16 cellular contexts compared by ENCODE assay signal in the genomic region with DNA sequence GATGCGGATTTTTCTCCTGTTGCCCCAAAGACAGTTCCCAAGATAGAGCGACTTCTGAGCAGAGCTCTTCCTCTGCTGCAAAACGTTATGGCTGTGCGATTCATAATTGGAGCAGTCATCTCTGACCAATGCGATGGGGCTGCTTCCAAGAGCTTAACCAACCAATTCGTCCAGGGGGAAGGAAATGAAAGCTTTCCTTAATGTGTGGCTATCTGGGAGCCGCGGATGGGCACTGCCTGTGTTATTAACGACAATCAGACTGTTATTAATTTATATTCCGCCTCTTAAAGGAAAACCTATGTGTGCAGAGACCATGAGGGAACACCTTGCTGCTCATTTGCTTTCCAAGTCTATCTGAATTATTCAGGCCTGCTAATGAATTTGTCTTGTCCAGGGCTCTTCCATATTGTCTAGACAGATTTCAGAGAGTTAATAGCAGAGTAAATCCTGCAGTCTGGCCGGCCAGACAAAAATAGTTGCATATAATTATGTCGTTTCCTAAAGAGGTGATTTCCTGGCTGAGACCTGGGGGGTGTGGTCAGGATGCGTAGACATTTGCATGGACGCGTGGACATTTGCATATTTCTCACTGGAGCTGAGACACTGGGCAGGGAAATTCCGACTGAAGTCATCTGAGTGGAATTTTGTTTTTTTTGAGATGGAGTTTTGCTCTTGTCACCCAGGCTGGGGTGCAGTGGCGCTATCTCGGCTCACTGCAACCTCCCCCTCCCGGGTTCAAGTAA.
DNase-seq lines count a peak whose midpoint lies in the region; ATAC-seq and TF ChIP-seq lines count a peak whose summit lies in the region.
"Had no signal": no experiment of that assay in that cellular context is flagged by ENCODE, and none has a peak within 500 bp of the region (broad histone marks: within the 10 kb centered on the region; RNA-seq: fewer than 3 reads in every experiment).

No MANE protein-coding gene starts in this region.

- H3K36me3 Mint-ChIP-seq in CD14-positive monocyte, result no peaks in the 10 kb centered on the region
- H3K36me3 Mint-ChIP-seq: T-cell had no signal

- H3K36me3 ChIP-seq in osteoblast (ENCODE audit: insufficient read depth, low read length), result no peaks in the 10 kb centered on the region
- H3K36me3 ChIP-seq: BLaER1 treated with 17β-estradiol and CSF1 and Interleukin-3, amounts not matched to agents 10 nM and 100 nM; HAP-1; SJCRH30 had no signal

- H3K4me2 ChIP-seq in osteoblast (ENCODE audit: insufficient read depth, low read length), result no peak overlapping the region
- H3K4me2 ChIP-seq: BLaER1 treated with 17β-estradiol and CSF1 and Interleukin-3, amounts not matched to agents 10 nM and 100 nM had no signal

- peaks cover 0 to 11% (median 4%) of the 10 kb centered on the region in 7 donors for H3K9me3 Mint-ChIP-seq in CD14-positive monocyte

- intact Hi-C loops in CD14-positive monocyte (cut with micrococcal nuclease), result no loop called here

- no peak for ATAC-seq in HG02938 (IDR thresholded peaks at IDR 0.05; ENCODE audit: unreplicated experiment)
- ATAC-seq in HG03460 (IDR thresholded peaks at IDR 0.05; ENCODE audit: unreplicated experiment), result no peak
- ATAC-seq: K562, T-cell had no signal

- in situ Hi-C loops in GM13976 (cut with MboI; ENCODE audit: low sequenced_read_pairs, unreplicated experiment), result no loop called here

- H3K27ac ChIP-seq in osteoblast (ENCODE audit: low read depth, low read length), result no peak overlapping the region
- H3K27ac ChIP-seq: BLaER1 treated with 17β-estradiol and CSF1 and Interleukin-3, amounts not matched to agents 10 nM and 100 nM; SJCRH30 had no signal

- DNase-seq in CD14-positive monocyte (ENCODE audit: low spot score) (peak; percentile 24), GM13976 (ENCODE audit: low spot score) (peak; percentile 6), NCI-H69 (lab: John Stamatoyannopoulos, UW) (peak; percentile 64), osteoblast (ENCODE audit: insufficient read length, low spot score, missing footprints) (peak; percentile 85), Ammon's horn (ENCODE audit: low spot score) (no peak)
- DNase-seq: NCI-H1092 treated with DMSO at 0.1 percent for 48 hours, NCI-H187, NCI-H446 treated with DMSO at 0.1 percent for 48 hours, RPMI8226, SJCRH30, T-cell had no signal

- H3K4me1 Mint-ChIP-seq in CD14-positive monocyte, result no peaks in the 10 kb centered on the region
- H3K4me1 Mint-ChIP-seq: T-cell had no signal

- no peaks in the 10 kb centered on the region for H3K9me3 ChIP-seq in osteoblast (ENCODE audit: low read depth, low read length)

- H3K4me3 Mint-ChIP-seq in CD14-positive monocyte, result no peak overlapping the region
- H3K4me3 Mint-ChIP-seq: T-cell had no signal

- no peak overlapping the region for H3K4me3 ChIP-seq in osteoblast (ENCODE audit: insufficient read depth, low read length)
- H3K4me3 ChIP-seq: BLaER1 treated with 17β-estradiol and CSF1 and Interleukin-3, amounts not matched to agents 10 nM and 100 nM; HAP-1; K562; SJCRH30 had no signal

- H3K79me2 ChIP-seq in osteoblast (ENCODE audit: insufficient read depth, low read length), result no peaks in the 10 kb centered on the region

- no peaks in the 10 kb centered on the region for H4K20me1 ChIP-seq in osteoblast (ENCODE audit: insufficient read depth, low read length)

- no peak overlapping the region for H2AFZ ChIP-seq in osteoblast (ENCODE audit: low read length)

- no peaks in the 10 kb centered on the region for H3K4me1 ChIP-seq in osteoblast (ENCODE audit: insufficient read depth, low read length)
- H3K4me1 ChIP-seq: BLaER1 treated with 17β-estradiol and CSF1 and Interleukin-3, amounts not matched to agents 10 nM and 100 nM; HAP-1; SJCRH30 had no signal

- no peaks in the 10 kb centered on the region for H3K27me3 ChIP-seq in osteoblast (ENCODE audit: insufficient read depth, low read length)
- H3K27me3 ChIP-seq: BLaER1 treated with 17β-estradiol and CSF1 and Interleukin-3, amounts not matched to agents 10 nM and 100 nM had no signal

- TF ChIP-seq CTCF in CD14-positive monocyte (IDR thresholded peaks at IDR 0.05), result no peak
- TF ChIP-seq CTCF in GM13976 (IDR thresholded peaks at IDR 0.05; ENCODE audit: borderline replicate concordance, control extremely low read depth, extremely low read depth, insufficient read depth, missing control alignments), result no peak
- no peak for TF ChIP-seq CTCF in osteoblast (IDR thresholded peaks at IDR 0.05; ENCODE audit: extremely low read depth, low read depth, low read length)

- H3K27ac Mint-ChIP-seq in CD14-positive monocyte, result no peak overlapping the region
- H3K27ac Mint-ChIP-seq: T-cell had no signal

- H3K27me3 Mint-ChIP-seq in CD14-positive monocyte (ENCODE audit: low read depth in 3 of 3), result peaks cover 3 to 8% (median 4%) of the 10 kb centered on the region in 3 donors
- H3K27me3 Mint-ChIP-seq: T-cell had no signal
